ENCODE assay signal across 30 cellular contexts in genomic region chr9:34249274-34249673, GRCh38.
A peak's percentile ranks its signal among the peaks of the same experiment; 100 is the strongest.
DNase-seq lines count a peak whose midpoint lies in the region; ATAC-seq and TF ChIP-seq lines count a peak whose summit lies in the region.
"Had no signal": no experiment of that assay in that cellular context is flagged by ENCODE, and none has a peak within 500 bp of the region (broad histone marks: within the 10 kb centered on the region; RNA-seq: fewer than 3 reads in every experiment).

No MANE protein-coding gene starts in this region.

- no peak overlapping the region for H3K4me3 ChIP-seq in A673 (ENCODE audit: low read depth, low read length, poor library complexity, severe bottlenecking)
- H3K4me3 ChIP-seq in GM23338: no peak overlapping the region
- H3K4me3 ChIP-seq: adrenal gland; BLaER1 treated with 17β-estradiol and CSF1 and Interleukin-3, amounts not matched to agents 10 nM and 100 nM; heart left ventricle; K562; lower lobe of right lung; MG63; pancreas; SK-N-MC; suprapubic skin had no signal

- no peaks in the 10 kb centered on the region; the same call in 2 of the 3 replicates for H3K4me1 Mint-ChIP-seq in GM23338
- H3K4me1 Mint-ChIP-seq in activated naive CD8-positive, alpha-beta T cell treated with anti-CD3 and anti-CD28 coated beads for 36 hours: peaks cover 7% of the 10 kb centered on the region
- H3K4me1 Mint-ChIP-seq in nephron: peaks cover 19% of the 10 kb centered on the region

- H3K9me2 ChIP-seq in GM23338 (ENCODE audit: insufficient read depth): no peaks in the 10 kb centered on the region

- intact Hi-C loops in A673 (cut with micrococcal nuclease; ENCODE audit: unreplicated experiment): no loop called here

- no TSS peak for BruUV-seq in A673 (replicated peaks; lab: Mats Ljungman, UMichigan)

- H4K20me1 ChIP-seq in GM23338 (replicated peaks; ENCODE audit: insufficient read depth): no peaks in the 10 kb centered on the region; the same call in 1 of the 2 replicates

- no peak for TF ChIP-seq CTCF in A673 (conservative IDR thresholded peaks at IDR 0.05; ENCODE audit: low read depth, low read length)
- no peak for TF ChIP-seq CTCF in GM23338 (conservative IDR thresholded peaks at IDR 0.05; ENCODE audit: low read depth in 2 of 2)
- TF ChIP-seq CTCF in nephron (IDR thresholded peaks at IDR 0.05; ENCODE audit: unreplicated experiment in 3 of 3): no peak
- TF ChIP-seq CTCF in GM10248 (IDR thresholded peaks at IDR 0.05; ENCODE audit: control extremely low read depth, extremely low read depth, low read depth, missing control alignments): no peak

- no peak overlapping the region for H3K4me2 ChIP-seq in GM23338
- H3K4me2 ChIP-seq: BLaER1 treated with 17β-estradiol and CSF1 and Interleukin-3, amounts not matched to agents 10 nM and 100 nM had no signal

- H3K27me3 Mint-ChIP-seq in GM23338 (ENCODE audit: insufficient read depth, low read depth, poor library complexity) (peaks cover under 1% of the 10 kb centered on the region), nephron (ENCODE audit: low read depth) (no peaks in the 10 kb centered on the region)
- no peaks in the 10 kb centered on the region for H3K27me3 Mint-ChIP-seq in activated naive CD8-positive, alpha-beta T cell treated with anti-CD3 and anti-CD28 coated beads for 36 hours

- CTCF ChIA-PET in A673 (lab: Charles Lee) (no interaction called here), GM10248 (lab: Yijun Ruan, JAX) (interaction anchor here (1.3 kb wide), 1 partner anchor 9 kb away, joined by 5 read pairs; no protein-coding TSS in a partner anchor)

- DNase-seq in A673 (ENCODE audit: low spot score) (no peak), GM23338 (ENCODE audit: low spot score) (no peak), iPS-NIHi11 (ENCODE audit: low spot score) (no peak), GM10248 (ENCODE audit: extremely low spot score) (no peak)
- no peak for DNase-seq in activated naive CD8-positive, alpha-beta T cell treated with anti-CD3 and anti-CD28 coated beads for 36 hours
- DNase-seq: activated CD4-positive, alpha-beta T cell treated with anti-CD3 and anti-CD28 coated beads for 4 hours; Caco-2; effector CD4-positive, alpha-beta T cell; erythroblast; H7; heart left ventricle; lower lobe of right lung; MG63; natural killer cell; NCI-H1436; NCI-H446 treated with DMSO at 0.1 percent for 48 hours; pancreas; right cardiac atrium; RPMI8226; stimulated activated CD4-positive, alpha-beta T cell treated with anti-CD3 and anti-CD28 coated beads, Interleukin-12 subunit alpha, Interleukin-12 subunit beta, amount 100 ng/mL, for 4 hours; stimulated activated CD4-positive, alpha-beta T cell treated with anti-CD3 and anti-CD28 coated beads, Interleukin-4, amount 100 ng/mL, for 1 hour had no signal

- H3K4me3 Mint-ChIP-seq in GM23338 (no peak overlapping the region), nephron (no peak overlapping the region)
- H3K4me3 Mint-ChIP-seq in activated naive CD8-positive, alpha-beta T cell treated with anti-CD3 and anti-CD28 coated beads for 36 hours: no peak overlapping the region
- H3K4me3 Mint-ChIP-seq: natural killer cell; T-helper 2 cell treated with Interferon-gamma antibody and Interleukin-4, amounts not matched to agents 5 μg/mL and 100 μg/mL, for 36 hours had no signal

- no peak overlapping the region for H2AFZ ChIP-seq in GM23338

- no peaks in the 10 kb centered on the region for H3K9me3 ChIP-seq in A673 (ENCODE audit: low read depth, low read length, poor library complexity, severe bottlenecking)
- H3K9me3 ChIP-seq: adrenal gland; BLaER1 treated with 17β-estradiol and CSF1 and Interleukin-3, amounts not matched to agents 10 nM and 100 nM; Caco-2; heart left ventricle; lower lobe of right lung; MG63; pancreas; suprapubic skin had no signal

- peaks cover 17% of the 10 kb centered on the region; the same call in 1 of the 2 replicates for H3K79me2 ChIP-seq in GM23338 (replicated peaks; ENCODE audit: insufficient read depth)

- ATAC-seq in GM23338: no peak
- no peak for ATAC-seq in HG03378 (IDR thresholded peaks at IDR 0.05; ENCODE audit: unreplicated experiment)
- no peak for ATAC-seq in HG03460 (IDR thresholded peaks at IDR 0.05; ENCODE audit: unreplicated experiment)
- ATAC-seq: heart left ventricle, K562, lower lobe of right lung, natural killer cell, pancreas, right cardiac atrium had no signal

- H3F3A ChIP-seq in GM23338 (replicated peaks; ENCODE audit: low read depth): 0 out of 2 replicates have a peak, but pooled peaks cover 6% of the 10 kb centered on the region

- H3K4me1 ChIP-seq in A673 (ENCODE audit: insufficient read depth, low read length, poor library complexity, severe bottlenecking) (no peaks in the 10 kb centered on the region), GM23338 (ENCODE audit: insufficient read depth) (no peaks in the 10 kb centered on the region)
- H3K4me1 ChIP-seq: Caco-2 had no signal

- peaks cover 43% of the 10 kb centered on the region for H3K36me3 ChIP-seq in A673 (ENCODE audit: insufficient read depth, low read length, poor library complexity, severe bottlenecking)
- no peaks in the 10 kb centered on the region; the same call in 1 of the 2 replicates for H3K36me3 ChIP-seq in GM23338 (ENCODE audit: insufficient read depth)

- peak overlapping the region; percentile 5 for H3K27ac ChIP-seq in A673 (ENCODE audit: low read depth, low read length, poor library complexity, severe bottlenecking)
- no peak overlapping the region for H3K27ac ChIP-seq in GM23338 (ENCODE audit: low read depth)
- H3K27ac ChIP-seq: adrenal gland; BLaER1 treated with 17β-estradiol and CSF1 and Interleukin-3, amounts not matched to agents 10 nM and 100 nM; lower lobe of right lung; pancreas; SK-N-MC; suprapubic skin had no signal

- H3K36me3 Mint-ChIP-seq in GM23338 (ENCODE audit: low read depth) (peaks cover 30% of the 10 kb centered on the region), nephron (ENCODE audit: low read depth) (peaks cover 37% of the 10 kb centered on the region)
- H3K36me3 Mint-ChIP-seq in activated naive CD8-positive, alpha-beta T cell treated with anti-CD3 and anti-CD28 coated beads for 36 hours: no peaks in the 10 kb centered on the region
- H3K36me3 Mint-ChIP-seq: natural killer cell had no signal

- H3K27me3 ChIP-seq in A673 (replicated peaks; ENCODE audit: insufficient read depth, low read depth, low read length, poor library complexity) (no peaks in the 10 kb centered on the region), GM23338 (ENCODE audit: insufficient read depth) (no peaks in the 10 kb centered on the region)
- H3K27me3 ChIP-seq: adrenal gland; BLaER1 treated with 17β-estradiol and CSF1 and Interleukin-3, amounts not matched to agents 10 nM and 100 nM; heart left ventricle; MG63; pancreas; suprapubic skin had no signal

- H3K27ac Mint-ChIP-seq in GM23338 (peak overlapping the region; percentile 66; the same call in 1 of the 2 replicates), nephron (peak overlapping the region in 2 of 3 experiments; percentile 21 to 73)
- peak overlapping the region; percentile 16 for H3K27ac Mint-ChIP-seq in activated naive CD8-positive, alpha-beta T cell treated with anti-CD3 and anti-CD28 coated beads for 36 hours
- H3K27ac Mint-ChIP-seq: natural killer cell had no signal

- POLR2A ChIA-PET in A673 (lab: Charles Lee; ENCODE audit: low non-redundant PET): no interaction called here
- POLR2A ChIA-PET in GM10248 (lab: Yijun Ruan, JAX): no interaction called here

- no peaks in the 10 kb centered on the region for H3K9me3 Mint-ChIP-seq in GM23338
- no peaks in the 10 kb centered on the region for H3K9me3 Mint-ChIP-seq in activated naive CD8-positive, alpha-beta T cell treated with anti-CD3 and anti-CD28 coated beads for 36 hours
- no peaks in the 10 kb centered on the region for H3K9me3 Mint-ChIP-seq in nephron
- H3K9me3 Mint-ChIP-seq: natural killer cell; T-helper 2 cell treated with Interferon-gamma antibody and Interleukin-4, amounts not matched to agents 5 μg/mL and 100 μg/mL, for 36 hours had no signal

TF ChIP-seq in GM23338, 12 proteins besides CTCF, POLR2A, EP300 and RAD21 (continues in another document):
- TF ChIP-seq STAT1 (IDR thresholded peaks at IDR 0.05; ENCODE audit: unreplicated experiment) (no peak), EZH2phosphoT487 (IDR thresholded peaks at IDR 0.05; ENCODE audit: unreplicated experiment) (no peak), POLR2AphosphoS5 (IDR thresholded peaks at IDR 0.05; ENCODE audit: low read depth) (no peak), ZNF114 (CRISPR knock-in tag; IDR thresholded peaks at IDR 0.05) (no peak)

Comparison
In these comparisons a context has a peak if more than half of its experiments do, and no peak if none do; other contexts are left out.
1. H3K27ac Mint-ChIP-seq: peak in every context shown above with its lines; median percentile 66 in GM23338; 47 in nephron; 16 in activated naive CD8-positive, alpha-beta T cell treated with anti-CD3 and anti-CD28 coated beads for 36 hours.